Comparison of ENCODE assay signal across 1 cellular context in genomic region chr17:78883533-78884131, GRCh38.
TF ChIP-seq lines count a peak whose summit lies in the region.

No MANE protein-coding gene starts in this region.

TF ChIP-seq in SK-N-SH, 30 proteins besides CTCF, POLR2A, EP300 and RAD21:
- TF ChIP-seq NRF1 (IDR thresholded peaks at IDR 0.05; ENCODE audit: low read depth, low read length) (no peak; the same call in 1 of the 2 replicates), JUND (IDR thresholded peaks at IDR 0.05) (peak; percentile 98; the same call in 1 of the 2 replicates), TCF12 (IDR thresholded peaks at IDR 0.05) (peak; percentile 93), RFX5 (IDR thresholded peaks at IDR 0.05; ENCODE audit: low read length) (no peak; the same call in 1 of the 2 replicates), IRF3 (IDR thresholded peaks at IDR 0.05; ENCODE audit: low read depth, low read length) (no peak), GATA2 (CRISPR knock-in tag; IDR thresholded peaks at IDR 0.05) (no peak), NFIC (IDR thresholded peaks at IDR 0.05; ENCODE audit: borderline replicate concordance) (peak; percentile 74), MEF2A (IDR thresholded peaks at IDR 0.05; ENCODE audit: borderline replicate concordance, low read depth) (no peak), REST (IDR thresholded peaks at IDR 0.05; ENCODE audit: low read depth, low read length) (peak; percentile 68; the same call in 1 of the 2 replicates), YY1 (IDR thresholded peaks at IDR 0.05; ENCODE audit: low read depth) (no peak), FOSL2 (IDR thresholded peaks at IDR 0.05; ENCODE audit: borderline replicate concordance, low read depth) (peak; percentile 98), SMC3 (IDR thresholded peaks at IDR 0.05; ENCODE audit: low read depth, low read length) (0 out of 2 replicates have a peak, but pooled peaks have one; percentile 1), PBX3 (IDR thresholded peaks at IDR 0.05) (peak; percentile 65), GABPA (IDR thresholded peaks at IDR 0.05; ENCODE audit: low read depth) (no peak; the same call in 1 of the 2 replicates), RXRA (IDR thresholded peaks at IDR 0.05; ENCODE audit: borderline replicate concordance, low read depth) (no peak; the same call in 1 of the 2 replicates), SIN3A (IDR thresholded peaks at IDR 0.05; ENCODE audit: borderline replicate concordance, low read depth, low read length) (peak; percentile 94), MAX (IDR thresholded peaks at IDR 0.05; ENCODE audit: low read depth) (peak; percentile 97), FOXJ3 (CRISPR knock-in tag; IDR thresholded peaks at IDR 0.05) (no peak), EZH2phosphoT487 (IDR thresholded peaks at IDR 0.05; ENCODE audit: borderline replicate concordance, low read depth) (no peak), POLR2AphosphoS5 (IDR thresholded peaks at IDR 0.05; ENCODE audit: low read depth, low read length) (peak; percentile 85), TEAD4 (IDR thresholded peaks at IDR 0.05; ENCODE audit: borderline replicate concordance, insufficient read depth) (peak; percentile 89), FOXM1 (IDR thresholded peaks at IDR 0.05; ENCODE audit: low read depth) (0 out of 2 replicates have a peak, but pooled peaks have one; percentile 12), TAF1 (IDR thresholded peaks at IDR 0.05; ENCODE audit: borderline replicate concordance, low read depth, low read length) (peak; percentile 92), ELF1 (IDR thresholded peaks at IDR 0.05) (no peak; the same call in 1 of the 2 replicates), RCOR1 (IDR thresholded peaks at IDR 0.05; ENCODE audit: low read length) (peak; percentile 78), CHD2 (IDR thresholded peaks at IDR 0.05; ENCODE audit: low read length, partially characterized antibody) (peak; percentile 85), MXI1 (IDR thresholded peaks at IDR 0.05; ENCODE audit: low read depth, low read length) (peak; percentile 95)
- TF ChIP-seq, protein P1, sequence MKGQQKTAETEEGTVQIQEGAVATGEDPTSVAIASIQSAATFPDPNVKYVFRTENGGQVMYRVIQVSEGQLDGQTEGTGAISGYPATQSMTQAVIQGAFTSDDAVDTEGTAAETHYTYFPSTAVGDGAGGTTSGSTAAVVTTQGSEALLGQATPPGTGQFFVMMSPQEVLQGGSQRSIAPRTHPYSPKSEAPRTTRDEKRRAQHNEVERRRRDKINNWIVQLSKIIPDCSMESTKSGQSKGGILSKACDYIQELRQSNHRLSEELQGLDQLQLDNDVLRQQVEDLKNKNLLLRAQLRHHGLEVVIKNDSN (IDR thresholded peaks at IDR 0.05; ENCODE audit: borderline replicate concordance, low read depth) = peak; percentile 87
- TF ChIP-seq, protein P2, sequence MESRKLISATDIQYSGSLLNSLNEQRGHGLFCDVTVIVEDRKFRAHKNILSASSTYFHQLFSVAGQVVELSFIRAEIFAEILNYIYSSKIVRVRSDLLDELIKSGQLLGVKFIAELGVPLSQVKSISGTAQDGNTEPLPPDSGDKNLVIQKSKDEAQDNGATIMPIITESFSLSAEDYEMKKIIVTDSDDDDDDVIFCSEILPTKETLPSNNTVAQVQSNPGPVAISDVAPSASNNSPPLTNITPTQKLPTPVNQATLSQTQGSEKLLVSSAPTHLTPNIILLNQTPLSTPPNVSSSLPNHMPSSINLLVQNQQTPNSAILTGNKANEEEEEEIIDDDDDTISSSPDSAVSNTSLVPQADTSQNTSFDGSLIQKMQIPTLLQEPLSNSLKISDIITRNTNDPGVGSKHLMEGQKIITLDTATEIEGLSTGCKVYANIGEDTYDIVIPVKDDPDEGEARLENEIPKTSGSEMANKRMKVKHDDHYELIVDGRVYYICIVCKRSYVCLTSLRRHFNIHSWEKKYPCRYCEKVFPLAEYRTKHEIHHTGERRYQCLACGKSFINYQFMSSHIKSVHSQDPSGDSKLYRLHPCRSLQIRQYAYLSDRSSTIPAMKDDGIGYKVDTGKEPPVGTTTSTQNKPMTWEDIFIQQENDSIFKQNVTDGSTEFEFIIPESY (IDR thresholded peaks at IDR 0.05; ENCODE audit: borderline replicate concordance, low read depth) = no peak
- TF ChIP-seq, protein P3, sequence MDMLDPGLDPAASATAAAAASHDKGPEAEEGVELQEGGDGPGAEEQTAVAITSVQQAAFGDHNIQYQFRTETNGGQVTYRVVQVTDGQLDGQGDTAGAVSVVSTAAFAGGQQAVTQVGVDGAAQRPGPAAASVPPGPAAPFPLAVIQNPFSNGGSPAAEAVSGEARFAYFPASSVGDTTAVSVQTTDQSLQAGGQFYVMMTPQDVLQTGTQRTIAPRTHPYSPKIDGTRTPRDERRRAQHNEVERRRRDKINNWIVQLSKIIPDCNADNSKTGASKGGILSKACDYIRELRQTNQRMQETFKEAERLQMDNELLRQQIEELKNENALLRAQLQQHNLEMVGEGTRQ (IDR thresholded peaks at IDR 0.05; ENCODE audit: borderline replicate concordance, low read depth, low read length) = 0 out of 2 replicates have a peak, but pooled peaks have one; percentile 22
